Comparison of ENCODE assay signal across 25 cellular contexts in the genomic region with DNA sequence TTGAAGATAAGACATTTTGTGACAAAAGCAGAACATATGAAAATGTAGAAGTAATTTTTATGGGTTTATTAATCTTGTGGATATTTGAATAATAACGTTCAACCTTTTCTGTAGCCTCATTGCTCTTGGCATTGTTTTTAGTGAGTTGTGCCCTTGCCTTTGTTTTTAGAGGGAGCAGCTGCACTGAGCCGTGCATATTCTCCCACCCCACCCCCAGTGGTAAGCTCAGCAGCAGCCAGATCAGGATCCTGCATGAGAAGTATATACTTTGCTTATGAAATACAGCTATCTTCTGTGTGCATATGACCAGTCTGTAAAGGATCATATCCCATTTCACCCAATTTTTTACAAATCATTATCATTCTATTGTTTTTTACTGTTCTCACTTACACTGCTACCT.
"Had no signal": no experiment of that assay in that cellular context is flagged by ENCODE, and none has a peak within 500 bp of the region (broad histone marks: within the 10 kb centered on the region; RNA-seq: fewer than 3 reads in every experiment).

No MANE protein-coding gene starts in this region.

- FAIRE-seq: endothelial cell of umbilical vein, keratinocyte had no signal

- H3K36me3 Mint-ChIP-seq: naive thymus-derived CD4-positive, alpha-beta T cell; type B pancreatic cell had no signal

- H3K4me3 ChIP-seq: colonic mucosa, esophagus muscularis mucosa, lower lobe of right lung, psoas muscle, sigmoid colon, skin epidermis, spleen, testis, tibial artery had no signal

- H3K36me3 ChIP-seq: colonic mucosa, esophagus muscularis mucosa, lower lobe of right lung, sigmoid colon, tibial artery had no signal

- H3K27me3 ChIP-seq: colonic mucosa, esophagus muscularis mucosa, sigmoid colon, spleen, testis, tibial artery had no signal

- H3K27me3 Mint-ChIP-seq: dendritic cell treated with granulocyte-macrophage colony-stimulating factor and Interleukin-4, amounts not matched to agents 40 ng/mL and 50 ng/mL, for 4 days; stimulated activated memory B cell treated with anti-CD40 and anti-IgM and Interleukin-4, amounts not matched to agents 10 μg/mL and 1 μg/mL and 100 μg/mL, for 72 hours; type B pancreatic cell had no signal

- H3K4me1 Mint-ChIP-seq: naive thymus-derived CD4-positive, alpha-beta T cell; nephron progenitor cell; stimulated activated memory B cell treated with anti-CD40 and anti-IgM and Interleukin-4, amounts not matched to agents 10 μg/mL and 1 μg/mL and 100 μg/mL, for 72 hours had no signal

- H3K27ac Mint-ChIP-seq: dendritic cell treated with granulocyte-macrophage colony-stimulating factor and Interleukin-4, amounts not matched to agents 40 ng/mL and 50 ng/mL, for 4 days; naive thymus-derived CD4-positive, alpha-beta T cell; nephron progenitor cell; stimulated activated memory B cell treated with anti-CD40 and anti-IgM and Interleukin-4, amounts not matched to agents 10 μg/mL and 1 μg/mL and 100 μg/mL, for 72 hours; type B pancreatic cell had no signal

- H3K4me1 ChIP-seq: colonic mucosa, esophagus muscularis mucosa, foreskin keratinocyte, lower lobe of right lung, psoas muscle, sigmoid colon, spleen, testis, tibial artery had no signal

- H3K4me3 Mint-ChIP-seq: dendritic cell treated with granulocyte-macrophage colony-stimulating factor and Interleukin-4, amounts not matched to agents 40 ng/mL and 50 ng/mL, for 4 days; naive thymus-derived CD4-positive, alpha-beta T cell; nephron progenitor cell; stimulated activated memory B cell treated with anti-CD40 and anti-IgM and Interleukin-4, amounts not matched to agents 10 μg/mL and 1 μg/mL and 100 μg/mL, for 72 hours; type B pancreatic cell had no signal

- H3K9me3 Mint-ChIP-seq: dendritic cell treated with granulocyte-macrophage colony-stimulating factor and Interleukin-4, amounts not matched to agents 40 ng/mL and 50 ng/mL, for 4 days; nephron progenitor cell; stimulated activated memory B cell treated with anti-CD40 and anti-IgM and Interleukin-4, amounts not matched to agents 10 μg/mL and 1 μg/mL and 100 μg/mL, for 72 hours; type B pancreatic cell had no signal

- ATAC-seq: foreskin keratinocyte; left ventricle myocardium superior; naive thymus-derived CD4-positive, alpha-beta T cell; psoas muscle; right cardiac atrium; stimulated activated memory B cell treated with anti-CD40 and anti-IgM and Interleukin-4, amounts not matched to agents 10 μg/mL and 1 μg/mL and 100 μg/mL, for 72 hours; stimulated activated naive CD8-positive, alpha-beta T cell treated with anti-CD3 and anti-CD28 coated beads, Interleukin-15, Interleukin-2, amounts not matched to agents 100 U/mL and 50 U/mL, for 24 hours had no signal

- H3K9me3 ChIP-seq: colonic mucosa, esophagus muscularis mucosa, lower lobe of right lung, psoas muscle, sigmoid colon, spleen, testis, tibial artery had no signal

- H3K27ac ChIP-seq: colonic mucosa, esophagus muscularis mucosa, foreskin keratinocyte, lower lobe of right lung, psoas muscle, sigmoid colon, skin epidermis, spleen, testis, tibial artery had no signal

- DNase-seq: effector memory CD4-positive, alpha-beta T cell; foreskin keratinocyte; left ventricle myocardium superior; lower lobe of right lung; naive thymus-derived CD4-positive, alpha-beta T cell; nephron progenitor cell; nucleus accumbens; posterior cingulate gyrus; psoas muscle; right cardiac atrium; sigmoid colon; spleen; stimulated activated CD4-positive, alpha-beta T cell treated with anti-CD3 and anti-CD28 coated beads, Interleukin-4, amount 100 ng/mL, for 4 hours; stimulated activated naive CD8-positive, alpha-beta T cell treated with anti-CD3 and anti-CD28 coated beads, Interleukin-15, Interleukin-2, amounts not matched to agents 100 U/mL and 50 U/mL, for 24 hours; substantia nigra; testis; tibial artery had no signal
